Comparison of ENCODE assay signal across 10 cellular contexts in genomic region chr2:40363631-40364030, GRCh38.
A peak's percentile ranks its signal among the peaks of the same experiment; 100 is the strongest.
DNase-seq lines count a peak whose midpoint lies in the region; ATAC-seq and TF ChIP-seq lines count a peak whose summit lies in the region.
"Had no signal": no experiment of that assay in that cellular context is flagged by ENCODE, and none has a peak within 500 bp of the region (broad histone marks: within the 10 kb centered on the region; RNA-seq: fewer than 3 reads in every experiment).

No MANE protein-coding gene starts in this region.

- intact Hi-C loops in head of caudate nucleus (cut with DNase I), result no loop called here

- H3K4me3 Mint-ChIP-seq in stimulated activated memory B cell treated with anti-CD40 and anti-IgM and Interleukin-4, amounts not matched to agents 10 μg/mL and 1 μg/mL and 100 μg/mL, for 72 hours, result peak overlapping the region; percentile 42

- no peak for TF ChIP-seq CTCF in fibroblast of mammary gland (conservative IDR thresholded peaks at IDR 0.05; ENCODE audit: control insufficient read depth, insufficient read depth, low read depth, low read length)

- H3K4me3 ChIP-seq in fibroblast of mammary gland (ENCODE audit: control insufficient read depth, low read depth, low read length), result no peak overlapping the region

- no peaks in the 10 kb centered on the region for H3K36me3 Mint-ChIP-seq in stimulated activated memory B cell treated with anti-CD40 and anti-IgM and Interleukin-4, amounts not matched to agents 10 μg/mL and 1 μg/mL and 100 μg/mL, for 72 hours

- peak; percentile 32 for DNase-seq in DMS153 treated with DMSO at 0.1 percent for 48 hours (lab: John Stamatoyannopoulos, UW; ENCODE audit: unreplicated experiment)
- DNase-seq in DMS153 (lab: John Stamatoyannopoulos, UW), result no peak
- peak; percentile 54 for DNase-seq in NCI-H69 (lab: John Stamatoyannopoulos, UW)
- DNase-seq in fibroblast of mammary gland (ENCODE audit: low read depth), result peak; percentile 67
- no peak for DNase-seq in cerebellar nuclear complex (lab: John Stamatoyannopoulos, UW)
- no peak for DNase-seq in head of caudate nucleus
- DNase-seq in HK-2 (ENCODE audit: unreplicated experiment), result no peak
- DNase-seq: activated CD4-positive, alpha-beta T cell treated with anti-CD3 and anti-CD28 coated beads, Interleukin-2, amount 50 U/mL, for 1 hour had no signal

- H3K9me3 Mint-ChIP-seq in stimulated activated memory B cell treated with anti-CD40 and anti-IgM and Interleukin-4, amounts not matched to agents 10 μg/mL and 1 μg/mL and 100 μg/mL, for 72 hours, result no peaks in the 10 kb centered on the region
- H3K9me3 Mint-ChIP-seq: stimulated activated naive CD8-positive, alpha-beta T cell treated with anti-CD3 and anti-CD28 coated beads, Interleukin-15, Interleukin-2, amounts not matched to agents 100 ng/mL and 50 ng/mL, for 24 hours had no signal

- ATAC-seq in stimulated activated memory B cell treated with anti-CD40 and anti-IgM and Interleukin-4, amounts not matched to agents 10 μg/mL and 1 μg/mL and 100 μg/mL, for 72 hours, result peak; percentile 21

- H3K27ac Mint-ChIP-seq in stimulated activated memory B cell treated with anti-CD40 and anti-IgM and Interleukin-4, amounts not matched to agents 10 μg/mL and 1 μg/mL and 100 μg/mL, for 72 hours, result no peak overlapping the region
- H3K27ac Mint-ChIP-seq: stimulated activated naive CD8-positive, alpha-beta T cell treated with anti-CD3 and anti-CD28 coated beads, Interleukin-15, Interleukin-2, amounts not matched to agents 100 ng/mL and 50 ng/mL, for 24 hours had no signal

- no peaks in the 10 kb centered on the region for H3K27me3 Mint-ChIP-seq in stimulated activated memory B cell treated with anti-CD40 and anti-IgM and Interleukin-4, amounts not matched to agents 10 μg/mL and 1 μg/mL and 100 μg/mL, for 72 hours

- peaks cover 14% of the 10 kb centered on the region for H3K4me1 Mint-ChIP-seq in stimulated activated memory B cell treated with anti-CD40 and anti-IgM and Interleukin-4, amounts not matched to agents 10 μg/mL and 1 μg/mL and 100 μg/mL, for 72 hours

Comparison
In these comparisons a context has a peak if more than half of its experiments do, and no peak if none do; other contexts are left out.
1. DNase-seq: peak in DMS153 treated with DMSO at 0.1 percent for 48 hours (single experiment), NCI-H69 (single experiment) and fibroblast of mammary gland (single experiment); none in DMS153 (single experiment), cerebellar nuclear complex (0 of 2), head of caudate nucleus (0 of 42) and HK-2 (single experiment).